37 cellular contexts compared by ENCODE assay signal in genomic region chr4:129117705-129118104, GRCh38.
"Had no signal": no experiment of that assay in that cellular context is flagged by ENCODE, and none has a peak within 500 bp of the region (broad histone marks: within the 10 kb centered on the region; RNA-seq: fewer than 3 reads in every experiment).

No MANE protein-coding gene starts in this region.

- H3K27ac ChIP-seq: adrenal gland, body of pancreas, brain microvascular endothelial cell, breast epithelium, VCaP had no signal

- H3K4me1 Mint-ChIP-seq: activated B cell treated with CpG ODN at 0.5 μM for 24 hours; activated naive CD8-positive, alpha-beta T cell treated with anti-CD3 and anti-CD28 coated beads for 36 hours; activated T-helper 17 cell treated with anti-CD3 and anti-CD28 coated beads, Interleukin-2, amount 50 U/mL, for 72 hours had no signal

- H3K4me3 ChIP-seq: adrenal gland, body of pancreas, breast epithelium had no signal

- H3K27ac Mint-ChIP-seq: activated B cell treated with CpG ODN at 0.5 μM for 24 hours; activated CD4-positive, alpha-beta memory T cell treated with anti-CD3 and anti-CD28 coated beads for 36 hours; activated CD4-positive, alpha-beta T cell treated with anti-CD3 and anti-CD28 coated beads, Interleukin-2, amount 10 ng/mL, durations not matched to agents 24 days and 14 days; activated CD8-positive, alpha-beta T cell treated with anti-CD3 and anti-CD28 coated beads for 36 hours; activated naive CD4-positive, alpha-beta T cell treated with anti-CD3 and anti-CD28 coated beads for 36 hours; activated naive CD8-positive, alpha-beta T cell treated with anti-CD3 and anti-CD28 coated beads for 36 hours; activated T-cell treated with anti-CD3 and anti-CD28 coated beads, Interleukin-2, amount 50 U/mL, for 72 hours; activated T-helper 1 cell treated with anti-CD3 and anti-CD28 coated beads, Interleukin-12 subunit alpha, Interleukin-12 subunit beta, Interleukin-2, Interleukin-4 antibody, amounts not matched to agents 30 ng/mL and 10 ng/mL and 1 ng/mL, durations not matched to agents 14 hours and 24 hours and 36 hours; activated T-helper 17 cell treated with anti-CD3 and anti-CD28 coated beads, Interleukin-2, amount 50 U/mL, for 72 hours; T-helper 1 cell treated with Interleukin-12 subunit alpha and Interleukin-12 subunit beta and Interleukin-4 antibody, amounts not matched to agents 30 μg/mL and 1 μg/mL, for 36 hours; T-helper 2 cell treated with Interferon-gamma antibody and Interleukin-4, amounts not matched to agents 5 μg/mL and 100 μg/mL, for 36 hours had no signal

- H3K9me3 Mint-ChIP-seq: activated B cell treated with CpG ODN at 0.5 μM for 24 hours; activated CD4-positive, alpha-beta memory T cell treated with anti-CD3 and anti-CD28 coated beads for 36 hours; activated CD8-positive, alpha-beta T cell treated with anti-CD3 and anti-CD28 coated beads for 36 hours; activated naive CD4-positive, alpha-beta T cell treated with anti-CD3 and anti-CD28 coated beads for 36 hours; activated naive CD4-positive, alpha-beta T cell treated with anti-CD3 and anti-CD28 coated beads, Interleukin-2, amount 50 U/mL, for 72 hours; activated naive CD8-positive, alpha-beta T cell treated with anti-CD3 and anti-CD28 coated beads for 36 hours; activated T-cell treated with anti-CD3 and anti-CD28 coated beads, Interleukin-2, amount 50 U/mL, for 4 hours; activated T-cell treated with anti-CD3 and anti-CD28 coated beads, Interleukin-2, amount 50 U/mL, for 72 hours; activated T-helper 1 cell treated with anti-CD3 and anti-CD28 coated beads, Interleukin-12 subunit alpha, Interleukin-12 subunit beta, Interleukin-2, Interleukin-4 antibody, amounts not matched to agents 30 ng/mL and 10 ng/mL and 1 ng/mL, durations not matched to agents 14 hours and 24 hours and 36 hours; activated T-helper 17 cell treated with anti-CD3 and anti-CD28 coated beads, Interleukin-2, amount 50 U/mL, for 72 hours; T-helper 1 cell treated with Interleukin-12 subunit alpha and Interleukin-12 subunit beta and Interleukin-4 antibody, amounts not matched to agents 30 μg/mL and 1 μg/mL, for 36 hours; T-helper 2 cell treated with Interferon-gamma antibody and Interleukin-4, amounts not matched to agents 5 μg/mL and 100 μg/mL, for 36 hours had no signal

- H3K4me1 ChIP-seq: adrenal gland, breast epithelium had no signal

- DNase-seq: activated B cell treated with CpG ODN at 0.5 μM for 24 hours; activated CD4-positive, alpha-beta memory T cell treated with anti-CD3 and anti-CD28 coated beads for 36 hours; activated CD4-positive, alpha-beta T cell treated with anti-CD3 and anti-CD28 coated beads for 4 hours; activated CD4-positive, alpha-beta T cell treated with anti-CD3 and anti-CD28 coated beads, Interleukin-2, amount 10 ng/mL, durations not matched to agents 24 days and 14 days; activated CD4-positive, alpha-beta T cell treated with anti-CD3 and anti-CD28 coated beads, Interleukin-2, amount 50 U/mL, for 1 hour; activated CD4-positive, alpha-beta T cell treated with anti-CD3 and anti-CD28 coated beads, Interleukin-2, amount 50 U/mL, for 4 hours; activated CD4-positive, CD25-positive, alpha-beta regulatory T cell treated with anti-CD3 and anti-CD28 coated beads, Interleukin-2, amount 50 U/mL, for 72 hours; activated CD8-positive, alpha-beta memory T cell treated with anti-CD3 and anti-CD28 coated beads, Interleukin-2, amount 50 U/mL, for 4 hours; activated CD8-positive, alpha-beta T cell treated with anti-CD3 and anti-CD28 coated beads for 36 hours; activated effector memory CD4-positive, alpha-beta T cell treated with anti-CD3 and anti-CD28 coated beads, Interleukin-2, amount 50 U/mL, for 16 hours; activated gamma-delta T cell treated with Interleukin-2 at 50 U/mL for 16 hours; activated naive CD4-positive, alpha-beta T cell; activated naive CD4-positive, alpha-beta T cell treated with anti-CD3 and anti-CD28 coated beads for 36 hours; activated naive CD4-positive, alpha-beta T cell treated with anti-CD3 and anti-CD28 coated beads, Interleukin-2, amount 50 U/mL, for 16 hours; activated naive CD8-positive, alpha-beta T cell treated with anti-CD3 and anti-CD28 coated beads for 36 hours; activated T-cell treated with anti-CD3 and anti-CD28 coated beads for 4 hours; activated T-cell treated with anti-CD3 and anti-CD28 coated beads, Interleukin-2, amount 50 U/mL, for 1 hour; activated T-cell treated with anti-CD3 and anti-CD28 coated beads, Interleukin-2, amount 50 U/mL, for 4 hours; activated T-cell treated with anti-CD3 and anti-CD28 coated beads, Interleukin-2, amount 50 U/mL, for 72 hours; adrenal gland; amniotic stem cell; aorta; body of pancreas; brain microvascular endothelial cell; central memory CD4-positive, alpha-beta T cell; T-helper 1 cell; T-helper 2 cell; T-helper 9 cell had no signal

- H3K36me3 ChIP-seq: adrenal gland, brain microvascular endothelial cell had no signal

- H3K4me3 Mint-ChIP-seq: activated B cell treated with CpG ODN at 0.5 μM for 24 hours; activated CD4-positive, alpha-beta memory T cell treated with anti-CD3 and anti-CD28 coated beads for 36 hours; activated CD4-positive, alpha-beta T cell treated with anti-CD3 and anti-CD28 coated beads, Interleukin-2, amount 10 ng/mL, durations not matched to agents 24 days and 14 days; activated CD8-positive, alpha-beta T cell treated with anti-CD3 and anti-CD28 coated beads for 36 hours; activated naive CD4-positive, alpha-beta T cell treated with anti-CD3 and anti-CD28 coated beads for 36 hours; activated naive CD8-positive, alpha-beta T cell treated with anti-CD3 and anti-CD28 coated beads for 36 hours; activated T-cell treated with anti-CD3 and anti-CD28 coated beads, Interleukin-2, amount 50 U/mL, for 4 hours; activated T-cell treated with anti-CD3 and anti-CD28 coated beads, Interleukin-2, amount 50 U/mL, for 72 hours; activated T-helper 1 cell treated with anti-CD3 and anti-CD28 coated beads, Interleukin-12 subunit alpha, Interleukin-12 subunit beta, Interleukin-2, Interleukin-4 antibody, amounts not matched to agents 30 ng/mL and 10 ng/mL and 1 ng/mL, durations not matched to agents 14 hours and 24 hours and 36 hours; activated T-helper 17 cell treated with anti-CD3 and anti-CD28 coated beads, Interleukin-2, amount 50 U/mL, for 72 hours; T-helper 1 cell treated with Interleukin-12 subunit alpha and Interleukin-12 subunit beta and Interleukin-4 antibody, amounts not matched to agents 30 μg/mL and 1 μg/mL, for 36 hours; T-helper 2 cell treated with Interferon-gamma antibody and Interleukin-4, amounts not matched to agents 5 μg/mL and 100 μg/mL, for 36 hours had no signal

- H3K27me3 ChIP-seq: adrenal gland, body of pancreas, brain microvascular endothelial cell, breast epithelium had no signal

- H3K36me3 Mint-ChIP-seq: activated CD4-positive, alpha-beta memory T cell treated with anti-CD3 and anti-CD28 coated beads for 36 hours; activated naive CD4-positive, alpha-beta T cell treated with anti-CD3 and anti-CD28 coated beads, Interleukin-2, amount 50 U/mL, for 72 hours had no signal

- H3K27me3 Mint-ChIP-seq: activated B cell treated with CpG ODN at 0.5 μM for 24 hours; activated CD4-positive, alpha-beta memory T cell treated with anti-CD3 and anti-CD28 coated beads for 36 hours; activated CD4-positive, alpha-beta T cell treated with anti-CD3 and anti-CD28 coated beads, Interleukin-2, amount 10 ng/mL, durations not matched to agents 24 days and 14 days; activated CD8-positive, alpha-beta T cell treated with anti-CD3 and anti-CD28 coated beads for 36 hours; activated naive CD8-positive, alpha-beta T cell treated with anti-CD3 and anti-CD28 coated beads for 36 hours; activated T-helper 17 cell treated with anti-CD3 and anti-CD28 coated beads, Interleukin-2, amount 50 U/mL, for 72 hours had no signal

- ATAC-seq: activated CD8-positive, alpha-beta T cell treated with anti-CD3 and anti-CD28 coated beads for 36 hours; activated naive CD4-positive, alpha-beta T cell treated with anti-CD3 and anti-CD28 coated beads, Interleukin-2, amount 50 U/mL, for 72 hours; activated T-cell treated with anti-CD3 and anti-CD28 coated beads, Interleukin-2, amount 50 U/mL, for 4 hours; activated T-cell treated with anti-CD3 and anti-CD28 coated beads, Interleukin-2, amount 50 U/mL, for 72 hours; activated T-helper 17 cell treated with anti-CD3 and anti-CD28 coated beads, Interleukin-2, amount 50 U/mL, for 72 hours; body of pancreas had no signal

- FAIRE-seq: astrocyte, TTC549 had no signal

- H3K9me3 ChIP-seq: adrenal gland, body of pancreas, breast epithelium had no signal
